Comparison of ENCODE assay signal across 14 cellular contexts in genomic region chr5:120803282-120803681, GRCh38.
DNase-seq lines count a peak whose midpoint lies in the region; ATAC-seq, FAIRE-seq and TF ChIP-seq lines count a peak whose summit lies in the region.
"Had no signal": no experiment of that assay in that cellular context is flagged by ENCODE, and none has a peak within 500 bp of the region (broad histone marks: within the 10 kb centered on the region; RNA-seq: fewer than 3 reads in every experiment).

No MANE protein-coding gene starts in this region.

- FAIRE-seq in RCC 7860 (lab: Jason Lieb, UNC): peak; percentile 66

- TF ChIP-seq CTCF in heart left ventricle (IDR thresholded peaks at IDR 0.05): peak in 9 of 12 donors; percentile 8 to 51 (median 40)
- TF ChIP-seq CTCF in fibroblast of mammary gland (conservative IDR thresholded peaks at IDR 0.05; ENCODE audit: control insufficient read depth, insufficient read depth, low read depth, low read length): peak; percentile 18
- peak; percentile 42 for TF ChIP-seq CTCF in thoracic aorta (IDR thresholded peaks at IDR 0.05)

- 6 to 30% (median 13%) methylated on average over 1 of the region's 1 CpG for WGBS in heart left ventricle, 4 donors

- no peak overlapping the region for H3K27ac ChIP-seq in heart left ventricle
- no peak overlapping the region for H3K27ac ChIP-seq in thoracic aorta
- H3K27ac ChIP-seq: HL-60 had no signal

- no peak for TF ChIP-seq POLR2A in heart left ventricle (IDR thresholded peaks at IDR 0.05)

- no peak overlapping the region for H3K4me3 ChIP-seq in heart left ventricle
- no peak overlapping the region for H3K4me3 ChIP-seq in fibroblast of mammary gland (ENCODE audit: control insufficient read depth, low read depth, low read length)
- peak overlapping the region; percentile 41 for H3K4me3 ChIP-seq in thoracic aorta

- H3K36me3 ChIP-seq in heart left ventricle: no peaks in the 10 kb centered on the region
- H3K36me3 ChIP-seq in thoracic aorta: no peaks in the 10 kb centered on the region

- ATAC-seq in heart left ventricle (no peak), thoracic aorta (ENCODE audit: insufficient number of reproducible peaks, low FRiP score, low read depth) (no peak), GM19328 (IDR thresholded peaks at IDR 0.05; ENCODE audit: unreplicated experiment) (no peak), HG02642 (IDR thresholded peaks at IDR 0.05; ENCODE audit: poor library complexity, unreplicated experiment) (no peak), HG02884 (IDR thresholded peaks at IDR 0.05; ENCODE audit: unreplicated experiment) (no peak)
- ATAC-seq: activated naive CD8-positive, alpha-beta T cell treated with anti-CD3 and anti-CD28 coated beads, Interleukin-2, amount 50 U/mL, for 24 hours; left ventricle myocardium superior; T-helper 17 cell had no signal

- H3K9me3 ChIP-seq in heart left ventricle (no peaks in the 10 kb centered on the region), thoracic aorta (no peaks in the 10 kb centered on the region)

- intact Hi-C loops in heart left ventricle (cut with DNase I): loop anchor here (5.0 to 10.0 kb wide), 7 partner anchors 328 to 1328 kb away; partner anchors contain the start of gene PRR16 (in 5 of the 10)
- intact Hi-C loops in cardiac septum (cut with DNase I): loop anchor here (5.0 to 10.0 kb wide), 2 partner anchors 338 to 861 kb away; partner anchors contain the start of gene PRR16

- peaks cover 0 to 6% (median 0%) of the 10 kb centered on the region in 12 donors for H3K4me1 ChIP-seq in heart left ventricle
- peaks cover 0 to 3% of the 10 kb centered on the region in 2 donors for H3K4me1 ChIP-seq in thoracic aorta (ENCODE audit: control insufficient read depth in 1 of 2, low read depth in 2 of 2)

- no peaks in the 10 kb centered on the region for H3K27me3 ChIP-seq in heart left ventricle
- H3K27me3 ChIP-seq in thoracic aorta (replicated peaks; ENCODE audit: insufficient read depth): no peaks in the 10 kb centered on the region

- DNase-seq in heart left ventricle (no peak), cardiac septum (ENCODE audit: low spot score) (no peak), RCC 7860 (ENCODE audit: low spot score) (no peak), fibroblast of mammary gland (ENCODE audit: low read depth) (peak; percentile 54), thoracic aorta (ENCODE audit: low spot score) (no peak)
- DNase-seq: activated naive CD8-positive, alpha-beta T cell treated with anti-CD3 and anti-CD28 coated beads, Interleukin-2, amount 50 U/mL, for 24 hours; CD4-positive, alpha-beta T cell; left ventricle myocardium superior; stimulated activated CD4-positive, alpha-beta T cell treated with anti-CD3 and anti-CD28 coated beads, Interleukin-2, amount 100 ng/mL, for 24 hours; T-helper 17 cell had no signal
